8 cellular contexts compared by ENCODE assay signal in genomic region chr11:34251640-34251980, GRCh38.
DNase-seq lines count a peak whose midpoint lies in the region; ATAC-seq and TF ChIP-seq lines count a peak whose summit lies in the region.

No MANE protein-coding gene starts in this region.

- H3K36me3 Mint-ChIP-seq in activated CD4-positive, alpha-beta memory T cell treated with anti-CD3 and anti-CD28 coated beads, Interleukin-2, amount 10 ng/mL, durations not matched to agents 7 days and 5 days (ENCODE audit: low read depth): no peaks in the 10 kb centered on the region
- H3K36me3 Mint-ChIP-seq in activated CD4-positive, alpha-beta memory T cell treated with anti-CD3 and anti-CD28 coated beads for 36 hours: peaks cover 2% of the 10 kb centered on the region
- no peaks in the 10 kb centered on the region for H3K36me3 Mint-ChIP-seq in activated CD8-positive, alpha-beta T cell treated with anti-CD3 and anti-CD28 coated beads for 36 hours (ENCODE audit: low read depth)

- H3K27ac Mint-ChIP-seq in activated CD4-positive, alpha-beta memory T cell treated with anti-CD3 and anti-CD28 coated beads, Interleukin-2, amount 10 ng/mL, durations not matched to agents 7 days and 5 days: peak overlapping the region; percentile 33
- no peak overlapping the region for H3K27ac Mint-ChIP-seq in activated CD4-positive, alpha-beta memory T cell treated with anti-CD3 and anti-CD28 coated beads for 36 hours
- peak overlapping the region; percentile 1 for H3K27ac Mint-ChIP-seq in activated CD8-positive, alpha-beta T cell treated with anti-CD3 and anti-CD28 coated beads for 36 hours

- no peaks in the 10 kb centered on the region for H3K9me3 Mint-ChIP-seq in activated CD4-positive, alpha-beta memory T cell treated with anti-CD3 and anti-CD28 coated beads, Interleukin-2, amount 10 ng/mL, durations not matched to agents 7 days and 5 days
- H3K9me3 Mint-ChIP-seq in activated CD4-positive, alpha-beta memory T cell treated with anti-CD3 and anti-CD28 coated beads for 36 hours: no peaks in the 10 kb centered on the region
- no peaks in the 10 kb centered on the region for H3K9me3 Mint-ChIP-seq in activated CD8-positive, alpha-beta T cell treated with anti-CD3 and anti-CD28 coated beads for 36 hours

- CTCF ChIA-PET in activated CD4-positive, alpha-beta memory T cell treated with anti-CD3 and anti-CD28 coated beads, Interleukin-2, amount 10 ng/mL, durations not matched to agents 7 days and 5 days (lab: Charles Lee): interaction anchor here (1.3 to 1.9 kb wide), 3 partner anchors 17 to 107 kb away, joined by 5 to 7 read pairs (median 5); partner anchors contain the start of gene ABTB2
- CTCF ChIA-PET in activated CD4-positive, alpha-beta memory T cell treated with anti-CD3 and anti-CD28 coated beads for 36 hours (lab: Charles Lee): interaction anchor here (1.6 to 2.1 kb wide), 2 partner anchors 77 to 107 kb away, joined by 5 to 13 read pairs; partner anchors contain the start of gene ABTB2
- CTCF ChIA-PET in activated CD8-positive, alpha-beta T cell treated with anti-CD3 and anti-CD28 coated beads for 36 hours (lab: Charles Lee): interaction anchor here (1.1 to 5.8 kb wide), 4 partner anchors 8 to 76 kb away, joined by 3 to 50 read pairs (median 7); no protein-coding TSS in a partner anchor

- DNase-seq in activated CD4-positive, alpha-beta memory T cell treated with anti-CD3 and anti-CD28 coated beads, Interleukin-2, amount 10 ng/mL, durations not matched to agents 7 days and 5 days: no peak
- no peak for DNase-seq in activated CD4-positive, alpha-beta memory T cell treated with anti-CD3 and anti-CD28 coated beads for 36 hours
- no peak for DNase-seq in activated CD8-positive, alpha-beta T cell treated with anti-CD3 and anti-CD28 coated beads for 36 hours
- DNase-seq in left ventricle myocardium superior (no peak), stromal cell of bone marrow (ENCODE audit: low read depth) (peak; percentile 36), NCI-H345 (lab: John Stamatoyannopoulos, UW) (no peak)
- no peak for DNase-seq in effector CD4-positive, alpha-beta T cell
- no peak for DNase-seq in activated CD8-positive, alpha-beta memory T cell treated with anti-CD3 and anti-CD28 coated beads, Interleukin-2, amount 50 U/mL, for 48 hours

- no peak for ATAC-seq in activated CD8-positive, alpha-beta T cell treated with anti-CD3 and anti-CD28 coated beads for 36 hours
- peak; percentile 11 for ATAC-seq in left ventricle myocardium superior

- intact Hi-C loops in activated CD4-positive, alpha-beta memory T cell treated with anti-CD3 and anti-CD28 coated beads for 36 hours (cut with micrococcal nuclease): loop anchor here (2.0 kb wide), 1 partner anchor 77 kb away; no protein-coding TSS in a partner anchor
- intact Hi-C loops in activated CD8-positive, alpha-beta T cell treated with anti-CD3 and anti-CD28 coated beads for 36 hours (cut with micrococcal nuclease): no loop called here
- intact Hi-C loops in left ventricle myocardium superior (cut with micrococcal nuclease): loop anchor here (10.0 kb wide), 1 partner anchor 93 kb away; no protein-coding TSS in a partner anchor

- POLR2A ChIA-PET in activated CD4-positive, alpha-beta memory T cell treated with anti-CD3 and anti-CD28 coated beads, Interleukin-2, amount 10 ng/mL, durations not matched to agents 7 days and 5 days (lab: Charles Lee): interaction anchor here (0.6 to 6.4 kb wide), 7 partner anchors 10 to 116 kb away, joined by 3 to 69 read pairs (median 3); partner anchors contain the start of gene ABTB2
- POLR2A ChIA-PET in activated CD4-positive, alpha-beta memory T cell treated with anti-CD3 and anti-CD28 coated beads for 36 hours (lab: Charles Lee): interaction anchor here (1.5 to 4.5 kb wide), 2 partner anchors 17 to 36 kb away, joined by 3 to 25 read pairs; no protein-coding TSS in a partner anchor
- POLR2A ChIA-PET in activated CD8-positive, alpha-beta T cell treated with anti-CD3 and anti-CD28 coated beads for 36 hours (lab: Charles Lee): interaction anchor here (0.6 to 8.9 kb wide), 4 partner anchors 10 to 35 kb away, joined by 3 to 45 read pairs (median 3); no protein-coding TSS in a partner anchor

- H3K4me3 Mint-ChIP-seq in activated CD4-positive, alpha-beta memory T cell treated with anti-CD3 and anti-CD28 coated beads, Interleukin-2, amount 10 ng/mL, durations not matched to agents 7 days and 5 days: peak overlapping the region; percentile 9
- H3K4me3 Mint-ChIP-seq in activated CD4-positive, alpha-beta memory T cell treated with anti-CD3 and anti-CD28 coated beads for 36 hours: no peak overlapping the region
- H3K4me3 Mint-ChIP-seq in activated CD8-positive, alpha-beta T cell treated with anti-CD3 and anti-CD28 coated beads for 36 hours: peak overlapping the region; percentile 45

- peaks cover 14% of the 10 kb centered on the region for H3K27me3 Mint-ChIP-seq in activated CD4-positive, alpha-beta memory T cell treated with anti-CD3 and anti-CD28 coated beads, Interleukin-2, amount 10 ng/mL, durations not matched to agents 7 days and 5 days
- H3K27me3 Mint-ChIP-seq in activated CD4-positive, alpha-beta memory T cell treated with anti-CD3 and anti-CD28 coated beads for 36 hours: peaks cover 18% of the 10 kb centered on the region
- peaks cover 7% of the 10 kb centered on the region for H3K27me3 Mint-ChIP-seq in activated CD8-positive, alpha-beta T cell treated with anti-CD3 and anti-CD28 coated beads for 36 hours

- TF ChIP-seq CTCF in activated CD8-positive, alpha-beta T cell treated with anti-CD3 and anti-CD28 coated beads for 36 hours (IDR thresholded peaks at IDR 0.05): no peak

- H3K4me1 Mint-ChIP-seq in activated CD4-positive, alpha-beta memory T cell treated with anti-CD3 and anti-CD28 coated beads, Interleukin-2, amount 10 ng/mL, durations not matched to agents 7 days and 5 days: peaks cover 54% of the 10 kb centered on the region
- H3K4me1 Mint-ChIP-seq in activated CD4-positive, alpha-beta memory T cell treated with anti-CD3 and anti-CD28 coated beads for 36 hours (ENCODE audit: low read depth): peaks cover 49% of the 10 kb centered on the region
- peaks cover 49% of the 10 kb centered on the region for H3K4me1 Mint-ChIP-seq in activated CD8-positive, alpha-beta T cell treated with anti-CD3 and anti-CD28 coated beads for 36 hours (ENCODE audit: low read depth)
